ENCODE assay signal across 34 cellular contexts in genomic region chr1:86925742-86926141, GRCh38.
"Had no signal": no experiment of that assay in that cellular context is flagged by ENCODE, and none has a peak within 500 bp of the region (broad histone marks: within the 10 kb centered on the region; RNA-seq: fewer than 3 reads in every experiment).

No MANE protein-coding gene starts in this region.

- H3K4me3 ChIP-seq: adrenal gland, body of pancreas, breast epithelium had no signal

- ATAC-seq: activated CD8-positive, alpha-beta T cell treated with anti-CD3 and anti-CD28 coated beads for 36 hours; activated naive CD4-positive, alpha-beta T cell treated with anti-CD3 and anti-CD28 coated beads, Interleukin-2, amount 50 U/mL, for 72 hours; activated T-cell treated with anti-CD3 and anti-CD28 coated beads, Interleukin-2, amount 50 U/mL, for 4 hours; activated T-cell treated with anti-CD3 and anti-CD28 coated beads, Interleukin-2, amount 50 U/mL, for 72 hours; activated T-helper 17 cell treated with anti-CD3 and anti-CD28 coated beads, Interleukin-2, amount 50 U/mL, for 72 hours; body of pancreas had no signal

- H3K36me3 ChIP-seq: adrenal gland, brain microvascular endothelial cell, breast epithelium had no signal

- H3K27ac Mint-ChIP-seq: activated B cell treated with CpG ODN at 0.5 μM for 24 hours; activated CD4-positive, alpha-beta memory T cell treated with anti-CD3 and anti-CD28 coated beads for 36 hours; activated CD4-positive, alpha-beta T cell treated with anti-CD3 and anti-CD28 coated beads, Interleukin-2, amount 10 ng/mL, durations not matched to agents 24 days and 14 days; activated CD8-positive, alpha-beta T cell treated with anti-CD3 and anti-CD28 coated beads for 36 hours; activated naive CD4-positive, alpha-beta T cell treated with anti-CD3 and anti-CD28 coated beads for 36 hours; activated naive CD4-positive, alpha-beta T cell treated with anti-CD3 and anti-CD28 coated beads, Interleukin-2, amount 50 U/mL, for 72 hours; activated naive CD8-positive, alpha-beta T cell treated with anti-CD3 and anti-CD28 coated beads for 36 hours; activated T-cell treated with anti-CD3 and anti-CD28 coated beads, Interleukin-2, amount 50 U/mL, for 72 hours; activated T-helper 1 cell treated with anti-CD3 and anti-CD28 coated beads, Interleukin-12 subunit alpha, Interleukin-12 subunit beta, Interleukin-2, Interleukin-4 antibody, amounts not matched to agents 30 ng/mL and 10 ng/mL and 1 ng/mL, durations not matched to agents 14 hours and 24 hours and 36 hours; activated T-helper 17 cell treated with anti-CD3 and anti-CD28 coated beads, Interleukin-2, amount 50 U/mL, for 72 hours; T-helper 1 cell treated with Interleukin-12 subunit alpha and Interleukin-12 subunit beta and Interleukin-4 antibody, amounts not matched to agents 30 μg/mL and 1 μg/mL, for 36 hours; T-helper 2 cell treated with Interferon-gamma antibody and Interleukin-4, amounts not matched to agents 5 μg/mL and 100 μg/mL, for 36 hours had no signal

- H3K4me3 Mint-ChIP-seq: activated B cell treated with CpG ODN at 0.5 μM for 24 hours; activated CD4-positive, alpha-beta memory T cell treated with anti-CD3 and anti-CD28 coated beads for 36 hours; activated CD4-positive, alpha-beta T cell treated with anti-CD3 and anti-CD28 coated beads, Interleukin-2, amount 10 ng/mL, durations not matched to agents 24 days and 14 days; activated CD8-positive, alpha-beta T cell treated with anti-CD3 and anti-CD28 coated beads for 36 hours; activated naive CD4-positive, alpha-beta T cell treated with anti-CD3 and anti-CD28 coated beads for 36 hours; activated naive CD8-positive, alpha-beta T cell treated with anti-CD3 and anti-CD28 coated beads for 36 hours; activated T-cell treated with anti-CD3 and anti-CD28 coated beads, Interleukin-2, amount 50 U/mL, for 4 hours; activated T-cell treated with anti-CD3 and anti-CD28 coated beads, Interleukin-2, amount 50 U/mL, for 72 hours; activated T-helper 1 cell treated with anti-CD3 and anti-CD28 coated beads, Interleukin-12 subunit alpha, Interleukin-12 subunit beta, Interleukin-2, Interleukin-4 antibody, amounts not matched to agents 30 ng/mL and 10 ng/mL and 1 ng/mL, durations not matched to agents 14 hours and 24 hours and 36 hours; activated T-helper 17 cell treated with anti-CD3 and anti-CD28 coated beads, Interleukin-2, amount 50 U/mL, for 72 hours; T-helper 1 cell treated with Interleukin-12 subunit alpha and Interleukin-12 subunit beta and Interleukin-4 antibody, amounts not matched to agents 30 μg/mL and 1 μg/mL, for 36 hours; T-helper 2 cell treated with Interferon-gamma antibody and Interleukin-4, amounts not matched to agents 5 μg/mL and 100 μg/mL, for 36 hours had no signal

- H3K27ac ChIP-seq: adrenal gland, body of pancreas, brain microvascular endothelial cell, breast epithelium, VCaP had no signal

- H3K27me3 ChIP-seq: adrenal gland, body of pancreas, brain microvascular endothelial cell, breast epithelium had no signal

- H3K4me1 ChIP-seq: breast epithelium had no signal

- H3K9me3 ChIP-seq: adrenal gland, body of pancreas had no signal

- DNase-seq: activated B cell treated with CpG ODN at 0.5 μM for 24 hours; activated CD4-positive, alpha-beta memory T cell treated with anti-CD3 and anti-CD28 coated beads for 36 hours; activated CD4-positive, alpha-beta T cell treated with anti-CD3 and anti-CD28 coated beads for 4 hours; activated CD4-positive, alpha-beta T cell treated with anti-CD3 and anti-CD28 coated beads, Interleukin-2, amount 10 ng/mL, durations not matched to agents 24 days and 14 days; activated CD4-positive, alpha-beta T cell treated with anti-CD3 and anti-CD28 coated beads, Interleukin-2, amount 50 U/mL, for 1 hour; activated CD4-positive, alpha-beta T cell treated with anti-CD3 and anti-CD28 coated beads, Interleukin-2, amount 50 U/mL, for 4 hours; activated CD4-positive, CD25-positive, alpha-beta regulatory T cell treated with anti-CD3 and anti-CD28 coated beads, Interleukin-2, amount 50 U/mL, for 72 hours; activated CD8-positive, alpha-beta memory T cell treated with anti-CD3 and anti-CD28 coated beads, Interleukin-2, amount 50 U/mL, for 4 hours; activated CD8-positive, alpha-beta T cell treated with anti-CD3 and anti-CD28 coated beads for 36 hours; activated effector memory CD4-positive, alpha-beta T cell treated with anti-CD3 and anti-CD28 coated beads, Interleukin-2, amount 50 U/mL, for 16 hours; activated gamma-delta T cell treated with Interleukin-2 at 50 U/mL for 16 hours; activated naive CD4-positive, alpha-beta T cell; activated naive CD4-positive, alpha-beta T cell treated with anti-CD3 and anti-CD28 coated beads for 36 hours; activated naive CD4-positive, alpha-beta T cell treated with anti-CD3 and anti-CD28 coated beads, Interleukin-2, amount 50 U/mL, for 16 hours; activated naive CD8-positive, alpha-beta T cell treated with anti-CD3 and anti-CD28 coated beads for 36 hours; activated T-cell treated with anti-CD3 and anti-CD28 coated beads for 4 hours; activated T-cell treated with anti-CD3 and anti-CD28 coated beads, Interleukin-2, amount 50 U/mL, for 1 hour; activated T-cell treated with anti-CD3 and anti-CD28 coated beads, Interleukin-2, amount 50 U/mL, for 4 hours; activated T-cell treated with anti-CD3 and anti-CD28 coated beads, Interleukin-2, amount 50 U/mL, for 72 hours; adrenal gland; amniotic stem cell; aorta; body of pancreas; brain microvascular endothelial cell; central memory CD4-positive, alpha-beta T cell; T-helper 2 cell; T-helper 9 cell had no signal

- H3K27me3 Mint-ChIP-seq: activated B cell treated with CpG ODN at 0.5 μM for 24 hours; activated CD4-positive, alpha-beta memory T cell treated with anti-CD3 and anti-CD28 coated beads for 36 hours; activated CD4-positive, alpha-beta T cell treated with anti-CD3 and anti-CD28 coated beads, Interleukin-2, amount 10 ng/mL, durations not matched to agents 24 days and 14 days; activated CD8-positive, alpha-beta T cell treated with anti-CD3 and anti-CD28 coated beads for 36 hours; activated naive CD8-positive, alpha-beta T cell treated with anti-CD3 and anti-CD28 coated beads for 36 hours; activated T-helper 17 cell treated with anti-CD3 and anti-CD28 coated beads, Interleukin-2, amount 50 U/mL, for 72 hours had no signal
